6 cellular contexts compared by ENCODE assay signal in the genomic region with DNA sequence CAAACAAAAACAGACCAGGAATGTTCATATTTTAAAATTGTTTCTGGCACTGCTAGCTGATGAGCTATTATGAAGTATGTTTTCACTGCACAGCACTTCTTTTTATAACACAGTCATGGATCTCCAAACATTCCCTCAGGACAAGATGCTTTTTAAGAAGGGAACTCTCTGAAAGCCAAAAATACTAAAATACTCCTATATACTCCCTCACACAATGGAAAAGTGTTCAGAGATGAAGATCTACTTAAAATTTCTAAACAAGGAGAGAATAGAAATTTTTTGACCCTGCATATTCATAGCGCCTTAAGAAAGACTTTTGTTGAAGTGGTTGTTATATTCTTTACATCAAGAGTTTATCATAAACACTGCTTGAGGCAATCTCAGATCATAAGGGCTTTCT.
"Had no signal": no experiment of that assay in that cellular context is flagged by ENCODE, and none has a peak within 500 bp of the region (broad histone marks: within the 10 kb centered on the region; RNA-seq: fewer than 3 reads in every experiment).

No MANE protein-coding gene starts in this region.

- H3K4me3 ChIP-seq: GM23248, HAP-1 had no signal

- H3K9me3 ChIP-seq: HAP-1 had no signal

- H3K9ac ChIP-seq: GM23248 had no signal

- DNase-seq: GM23248, GOT3, H7, HFFc6 had no signal

- H3K27ac ChIP-seq: GM23248, HL-60 had no signal

- H2AFZ ChIP-seq: GM23248 had no signal

- H3K36me3 ChIP-seq: HAP-1 had no signal
